ENCODE assay signal across 22 cellular contexts in genomic region chr7:124919841-124920240, GRCh38.
"Had no signal": no experiment of that assay in that cellular context is flagged by ENCODE, and none has a peak within 500 bp of the region (broad histone marks: within the 10 kb centered on the region; RNA-seq: fewer than 3 reads in every experiment).

No MANE protein-coding gene starts in this region.

- H3K9ac ChIP-seq: KMS-11 had no signal

- H3K36me3 ChIP-seq: MG63, Peyer's patch had no signal

- H3K4me1 ChIP-seq: Peyer's patch, SJCRH30 had no signal

- H3K4me3 ChIP-seq: K562, MG63, Peyer's patch, SJCRH30 had no signal

- H3K9me3 ChIP-seq: MG63, Peyer's patch, SJCRH30 had no signal

- DNase-seq: Kasumi-1, MG63, NCI-H1092, NCI-H1105 treated with DMSO at 0.1 percent for 48 hours, NCI-H1417 treated with DMSO at 0.1 percent for 48 hours, NCI-H146, NCI-H1694 treated with DMSO at 0.1 percent for 48 hours, NCI-H1930, NCI-H2081, NCI-H2107, NCI-H2227 treated with DMSO at 0.1 percent for 48 hours, NCI-H524, NCI-H526 treated with DMSO at 0.1 percent for 48 hours, NCI-H774, Peyer's patch, SHP77 treated with DMSO at 0.1 percent for 48 hours, SJCRH30 had no signal

- H3K27ac ChIP-seq: HL-60, Peyer's patch, SJCRH30 had no signal

- H3K27me3 ChIP-seq: MG63, Peyer's patch, SJCRH30 had no signal

- ATAC-seq: K562, Right ventricle myocardium inferior, SK-N-SH treated with all-trans-retinoic acid at 6 μM for 48 hours had no signal
